1 cellular context compared by ENCODE assay signal in the genomic region with DNA sequence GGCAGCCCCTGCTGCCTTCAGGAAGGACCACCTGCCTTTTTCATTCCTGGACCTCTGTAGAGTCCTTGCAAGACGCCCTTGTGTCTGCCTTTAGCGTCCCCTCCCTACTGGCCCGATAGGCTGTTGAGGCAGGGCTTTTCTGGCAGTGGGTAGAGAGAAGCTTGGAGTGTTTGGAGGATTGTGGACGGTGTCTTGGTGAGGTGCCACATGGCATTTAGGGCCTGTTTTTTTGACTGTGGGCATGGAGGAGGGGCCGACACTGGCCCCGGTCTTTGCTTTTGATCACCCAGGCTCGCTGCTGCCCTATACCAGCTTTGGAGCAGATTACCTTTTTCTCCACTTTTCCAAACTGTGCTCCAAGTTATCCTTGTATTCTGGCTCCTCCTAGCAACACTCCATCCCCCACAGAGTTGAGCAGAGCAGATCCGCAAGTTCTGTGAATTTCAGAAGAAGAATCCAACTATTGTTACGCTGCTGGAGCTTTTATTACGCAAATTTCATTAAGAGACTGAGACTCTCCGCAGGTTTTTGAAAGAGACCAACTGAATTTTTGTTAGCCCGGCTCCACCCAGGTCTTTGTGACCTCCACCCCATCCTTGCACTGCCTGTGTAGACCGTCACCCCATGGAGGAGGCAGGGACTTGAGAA.
A peak's percentile ranks its signal among the peaks of the same experiment; 100 is the strongest.
TF ChIP-seq lines count a peak whose summit lies in the region.

No MANE protein-coding gene starts in this region.

TF ChIP-seq in H1, 55 proteins besides CTCF, POLR2A, EP300 and RAD21:
- TF ChIP-seq CTBP2 (IDR thresholded peaks at IDR 0.05; ENCODE audit: borderline replicate concordance, insufficient read depth, insufficient read length, low read length): no peak
- peak; percentile 20; the same call in 1 of the 2 replicates for TF ChIP-seq CEBPB (IDR thresholded peaks at IDR 0.05; ENCODE audit: low read depth, low read length)
